Comparison of ENCODE assay signal across 9 cellular contexts in genomic region chr13:72255908-72256307, GRCh38.
DNase-seq lines count a peak whose midpoint lies in the region; ATAC-seq and TF ChIP-seq lines count a peak whose summit lies in the region.
"Had no signal": no experiment of that assay in that cellular context is flagged by ENCODE, and none has a peak within 500 bp of the region (broad histone marks: within the 10 kb centered on the region; RNA-seq: fewer than 3 reads in every experiment).

No MANE protein-coding gene starts in this region.

- no peak overlapping the region for H3K27ac Mint-ChIP-seq in activated naive CD8-positive, alpha-beta T cell treated with anti-CD3 and anti-CD28 coated beads, Interleukin-2, amount 50 U/mL, for 24 hours
- H3K27ac Mint-ChIP-seq: T-helper 1 cell treated with Interleukin-12 subunit alpha and Interleukin-12 subunit beta and Interleukin-4 antibody, amounts not matched to agents 30 μg/mL and 1 μg/mL, for 36 hours had no signal

- no peaks in the 10 kb centered on the region for H3K9me3 Mint-ChIP-seq in activated naive CD8-positive, alpha-beta T cell treated with anti-CD3 and anti-CD28 coated beads, Interleukin-2, amount 50 U/mL, for 24 hours
- H3K9me3 Mint-ChIP-seq: T-helper 1 cell treated with Interleukin-12 subunit alpha and Interleukin-12 subunit beta and Interleukin-4 antibody, amounts not matched to agents 30 μg/mL and 1 μg/mL, for 36 hours had no signal

- no peaks in the 10 kb centered on the region for H3K36me3 Mint-ChIP-seq in activated naive CD8-positive, alpha-beta T cell treated with anti-CD3 and anti-CD28 coated beads, Interleukin-2, amount 50 U/mL, for 24 hours (ENCODE audit: low read depth)

- peak; percentile 22 for DNase-seq in NCI-H1105 treated with DMSO at 0.1 percent for 48 hours (lab: John Stamatoyannopoulos, UW)
- DNase-seq in NCI-H1105 (lab: John Stamatoyannopoulos, UW) = no peak
- DNase-seq in NCI-H748 (lab: John Stamatoyannopoulos, UW; ENCODE audit: unreplicated experiment) = peak; percentile 83
- DNase-seq in retinal pigment epithelial cell (ENCODE audit: low read depth) = no peak
- no peak for DNase-seq in inferior parietal cortex (ENCODE audit: extremely low spot score)
- DNase-seq in activated naive CD8-positive, alpha-beta T cell treated with anti-CD3 and anti-CD28 coated beads, Interleukin-2, amount 50 U/mL, for 24 hours = no peak

- no peak overlapping the region for H3K4me3 ChIP-seq in retinal pigment epithelial cell (ENCODE audit: low read length)

- no peak overlapping the region for H3K4me3 Mint-ChIP-seq in activated naive CD8-positive, alpha-beta T cell treated with anti-CD3 and anti-CD28 coated beads, Interleukin-2, amount 50 U/mL, for 24 hours
- H3K4me3 Mint-ChIP-seq: T-helper 1 cell treated with Interleukin-12 subunit alpha and Interleukin-12 subunit beta and Interleukin-4 antibody, amounts not matched to agents 30 μg/mL and 1 μg/mL, for 36 hours had no signal

- H3K4me1 Mint-ChIP-seq in activated naive CD8-positive, alpha-beta T cell treated with anti-CD3 and anti-CD28 coated beads, Interleukin-2, amount 50 U/mL, for 24 hours = no peaks in the 10 kb centered on the region

- no peaks in the 10 kb centered on the region for H3K27me3 Mint-ChIP-seq in activated naive CD8-positive, alpha-beta T cell treated with anti-CD3 and anti-CD28 coated beads, Interleukin-2, amount 50 U/mL, for 24 hours

- ATAC-seq in esophagus mucosa (peak; percentile 74), HG03039 (IDR thresholded peaks at IDR 0.05; ENCODE audit: unreplicated experiment) (no peak)
- ATAC-seq in activated naive CD8-positive, alpha-beta T cell treated with anti-CD3 and anti-CD28 coated beads, Interleukin-2, amount 50 U/mL, for 24 hours = no peak

- TF ChIP-seq CTCF in retinal pigment epithelial cell (conservative IDR thresholded peaks at IDR 0.05; ENCODE audit: low read depth, low read length) = peak; percentile 82

Comparison
In these comparisons a context has a peak if more than half of its experiments do, and no peak if none do; other contexts are left out.
1. DNase-seq: peak in NCI-H1105 treated with DMSO at 0.1 percent for 48 hours (single experiment) and NCI-H748 (single experiment); none in NCI-H1105 (single experiment), retinal pigment epithelial cell (single experiment), inferior parietal cortex (single experiment) and activated naive CD8-positive, alpha-beta T cell treated with anti-CD3 and anti-CD28 coated beads, Interleukin-2, amount 50 U/mL, for 24 hours (single experiment).